In the genomic region with DNA sequence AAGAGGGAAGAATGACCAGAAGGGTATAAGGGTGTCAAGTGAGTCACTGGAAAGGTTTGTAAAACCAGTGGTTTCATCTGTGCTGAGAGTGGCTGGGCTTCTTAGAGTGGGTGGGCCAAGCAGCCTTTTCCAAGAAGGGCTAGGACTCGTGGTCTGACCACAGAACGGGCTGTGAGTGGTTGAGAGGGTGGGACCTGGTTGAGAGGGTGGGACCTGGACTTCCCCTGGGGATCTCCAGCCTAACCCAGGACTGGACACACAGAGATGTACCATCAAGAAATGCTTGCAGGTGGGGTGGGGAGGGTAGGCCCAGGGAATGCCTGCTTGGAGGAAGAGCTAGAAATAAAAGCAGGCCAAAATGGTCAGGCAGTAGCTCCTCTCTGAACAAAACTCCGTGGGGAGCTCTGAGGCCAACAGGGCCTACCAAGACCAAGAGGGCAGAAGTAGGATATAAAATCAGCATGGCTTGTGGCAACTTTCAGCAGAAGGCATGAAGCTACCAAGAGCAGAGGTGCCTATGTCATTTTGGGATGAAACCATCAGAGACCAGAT, we compare ENCODE assay signal across 10 cellular contexts.
DNase-seq lines count a peak whose midpoint lies in the region; ATAC-seq and TF ChIP-seq lines count a peak whose summit lies in the region.
"Had no signal": no experiment of that assay in that cellular context is flagged by ENCODE, and none has a peak within 500 bp of the region (broad histone marks: within the 10 kb centered on the region; RNA-seq: fewer than 3 reads in every experiment).

No MANE protein-coding gene starts in this region.

- H3K9me3 ChIP-seq in upper lobe of left lung, result no peaks in the 10 kb centered on the region
- H3K9me3 ChIP-seq: pancreas had no signal

- DNase-seq in T-helper 2 cell treated with Interferon-gamma antibody and Interleukin-4, amounts not matched to agents 5 μg/mL and 100 μg/mL, for 36 hours (ENCODE audit: low spot score), result peak; percentile 93
- DNase-seq in immature natural killer cell (peak; percentile 52 to 69 (median 57)), upper lobe of left lung (peak in 1 of 2 donors; percentile 39), erythroblast (lab: John Stamatoyannopoulos, UW) (no peak), amniotic stem cell (lab: John Stamatoyannopoulos, UW) (no peak), NCI-H2107 treated with DMSO at 0.1 percent for 48 hours (lab: John Stamatoyannopoulos, UW; ENCODE audit: unreplicated experiment) (no peak)

- H3K27ac ChIP-seq in upper lobe of left lung, result no peak overlapping the region
- H3K27ac ChIP-seq: pancreas, VCaP had no signal

- peaks cover 0 to 6% (median 3%) of the 10 kb centered on the region in 4 donors for H3K4me1 ChIP-seq in upper lobe of left lung
- H3K4me1 ChIP-seq: pancreas had no signal

- peaks cover 0 to 18% (median 3%) of the 10 kb centered on the region in 4 donors for H3K36me3 ChIP-seq in upper lobe of left lung
- H3K36me3 ChIP-seq: pancreas had no signal

- H3K4me3 ChIP-seq in upper lobe of left lung, result no peak overlapping the region
- H3K4me3 ChIP-seq: pancreas had no signal

- H3K27ac Mint-ChIP-seq in T-helper 2 cell treated with Interferon-gamma antibody and Interleukin-4, amounts not matched to agents 5 μg/mL and 100 μg/mL, for 36 hours, result peak overlapping the region; percentile 78
- H3K27ac Mint-ChIP-seq in immature natural killer cell, result peak overlapping the region; percentile 82 to 92 (median 90)

- H3K36me3 Mint-ChIP-seq in T-helper 2 cell treated with Interferon-gamma antibody and Interleukin-4, amounts not matched to agents 5 μg/mL and 100 μg/mL, for 36 hours (ENCODE audit: low read depth), result peaks cover 50% of the 10 kb centered on the region
- peaks cover 3 to 16% (median 16%) of the 10 kb centered on the region in 3 donors for H3K36me3 Mint-ChIP-seq in immature natural killer cell

- TF ChIP-seq EP300 in upper lobe of left lung (IDR thresholded peaks at IDR 0.05), result no peak

- H3K9me3 Mint-ChIP-seq in T-helper 2 cell treated with Interferon-gamma antibody and Interleukin-4, amounts not matched to agents 5 μg/mL and 100 μg/mL, for 36 hours, result no peaks in the 10 kb centered on the region
- no peaks in the 10 kb centered on the region for H3K9me3 Mint-ChIP-seq in immature natural killer cell

- no peaks in the 10 kb centered on the region for H3K27me3 Mint-ChIP-seq in T-helper 2 cell treated with Interferon-gamma antibody and Interleukin-4, amounts not matched to agents 5 μg/mL and 100 μg/mL, for 36 hours (ENCODE audit: low read depth)
- peaks cover 2 to 6% (median 5%) of the 10 kb centered on the region in 3 donors for H3K27me3 Mint-ChIP-seq in immature natural killer cell (ENCODE audit: low read depth in 3 of 3)

- ATAC-seq in GM19023 (IDR thresholded peaks at IDR 0.05; ENCODE audit: unreplicated experiment) (peak; percentile 95), HG02938 (IDR thresholded peaks at IDR 0.05; ENCODE audit: unreplicated experiment) (peak; percentile 87), upper lobe of left lung (ENCODE audit: low FRiP score in 2 of 2) (peak; percentile 54)

- no peak for TF ChIP-seq POLR2A in upper lobe of left lung (IDR thresholded peaks at IDR 0.05)
- no peak for TF ChIP-seq POLR2A in erythroblast (IDR thresholded peaks at IDR 0.05; ENCODE audit: low read length)

- no peaks in the 10 kb centered on the region for H3K27me3 ChIP-seq in upper lobe of left lung
- H3K27me3 ChIP-seq: pancreas had no signal

- peak overlapping the region; percentile 55 for H3K4me3 Mint-ChIP-seq in T-helper 2 cell treated with Interferon-gamma antibody and Interleukin-4, amounts not matched to agents 5 μg/mL and 100 μg/mL, for 36 hours
- peak overlapping the region; percentile 44 to 74 (median 64) for H3K4me3 Mint-ChIP-seq in immature natural killer cell

- peaks cover 60% of the 10 kb centered on the region for H3K4me1 Mint-ChIP-seq in T-helper 2 cell treated with Interferon-gamma antibody and Interleukin-4, amounts not matched to agents 5 μg/mL and 100 μg/mL, for 36 hours (ENCODE audit: low read depth)
- H3K4me1 Mint-ChIP-seq in immature natural killer cell, result peaks cover 68 to 90% of the 10 kb centered on the region in 2 donors

- no peak for TF ChIP-seq CTCF in upper lobe of left lung (IDR thresholded peaks at IDR 0.05)

- WGBS in upper lobe of left lung, 2 donors, result 45 to 56% methylated on average over 3 of the region's 3 CpGs

Comparison
In these comparisons a context has a peak if more than half of its experiments do, and no peak if none do; other contexts are left out.
1. DNase-seq: peak in T-helper 2 cell treated with Interferon-gamma antibody and Interleukin-4, amounts not matched to agents 5 μg/mL and 100 μg/mL, for 36 hours (single experiment) and immature natural killer cell (3 of 3); none in erythroblast (0 of 2), amniotic stem cell (single experiment) and NCI-H2107 treated with DMSO at 0.1 percent for 48 hours (single experiment).
2. Peak in every context shown above with its lines, with median percentiles within 50 percentile points of each other: ATAC-seq.